Comparison of ENCODE assay signal across 8 cellular contexts in genomic region chr11:1882265-1883238, GRCh38. TPM values are rescaled to one million over a fixed set of nuclear protein-coding genes. Genes with fewer than 3 reads are reported as not detected.
DNase-seq lines count a peak whose midpoint lies in the region; ATAC-seq, FAIRE-seq and TF ChIP-seq lines count a peak whose summit lies in the region.

No MANE protein-coding gene starts in this region.

- no peaks in the 10 kb centered on the region for H3K79me2 ChIP-seq in H1 (ENCODE audit: control insufficient read depth in 1 of 2, insufficient read depth in 2 of 2, low read length in 2 of 2)

- no peak for TF ChIP-seq POLR2A in H1 (IDR thresholded peaks at IDR 0.05; ENCODE audit: control extremely low read depth in 1 of 2, low read depth in 2 of 2, low read length in 2 of 2)

- WGBS in H1 (ENCODE audit: extremely low coverage in 1 of 2, insufficient coverage in 1 of 2, insufficient read length in 1 of 2, insufficient replicate concordance in 2 of 2, low coverage in 1 of 2, low lambda C conversion rate in 2 of 2, missing lambda C conversion rate in 1 of 2), 2 experiments, result 30% methylated on average over 11 of the region's 23 CpGs; no CpG with 5 or more reads in 1 of the 2 experiments

- H3K4me1 ChIP-seq in H1 (replicated peaks in 1 of 4; ENCODE audit: control insufficient read depth in 3 of 4, insufficient read depth in 4 of 4, low read length in 3 of 4) (peaks cover 0 to 5% (median 2%) of the 10 kb centered on the region in 4 experiments; a peak in 3 of 7 replicates), mucosa of descending colon (ENCODE audit: low read depth) (peaks cover 5% of the 10 kb centered on the region)

- H3K14ac ChIP-seq in H1 (ENCODE audit: insufficient read length), result no peak overlapping the region

- H2AFZ ChIP-seq in H1 (ENCODE audit: low read length), result no peak overlapping the region

- peak overlapping the region; percentile 72; the same call in 1 of the 2 replicates for H2BK15ac ChIP-seq in H1 (ENCODE audit: low read length)

- POLR2A ChIA-PET in H1 (lab: Charles Lee; ENCODE audit: partially characterized antibody), result no interaction called here

- CTCF ChIA-PET in H1 (lab: Charles Lee; ENCODE audit: partially characterized antibody), result interaction anchor here (0.6 to 4.8 kb wide), 57 partner anchors 9 to 888 kb away, joined by 3 to 170 read pairs (median 5); partner anchors contain the start of genes H19, LSP1, PRR33 and SYT8

- DNase-seq in DMS53 (lab: John Stamatoyannopoulos, UW) (peak; percentile 88), NCI-H82 treated with DMSO at 0.1 percent for 48 hours (lab: John Stamatoyannopoulos, UW; ENCODE audit: unreplicated experiment) (peak; percentile 7), H1 (ENCODE audit: low read depth in 1 of 2, low spot score in 2 of 2) (peak; percentile 54 to 94), mucosa of descending colon (peak; percentile 85 to 89 (median 88))
- peak; percentile 48 to 57 for DNase-seq in activated CD8-positive, alpha-beta memory T cell treated with anti-CD3 and anti-CD28 coated beads for 4 hours (ENCODE audit: low read depth in 2 of 2)
- DNase-seq in stimulated activated CD8-positive, alpha-beta memory T cell treated with anti-CD3 and anti-CD28 coated beads, Interleukin-4, amount 100 ng/mL, for 1 hour (ENCODE audit: low read depth in 2 of 2, low spot score in 1 of 2), result peak; percentile 60 to 64

- no peak for FAIRE-seq in H1 (lab: Jason Lieb, UNC)

- H2BK120ac ChIP-seq in H1 (replicated peaks; ENCODE audit: low read depth, low read length), result no peak overlapping the region

- H3K9me3 ChIP-seq in H1 (ENCODE audit: insufficient read depth in 2 of 2, low read depth in 1 of 2, low read length in 1 of 2) (no peaks in the 10 kb centered on the region), mucosa of descending colon (no peaks in the 10 kb centered on the region)

- H3K36me3 ChIP-seq in H1 (ENCODE audit: control insufficient read depth in 2 of 4, insufficient read depth in 4 of 4, low read length in 3 of 4), result no peaks in the 10 kb centered on the region
- no peaks in the 10 kb centered on the region for H3K36me3 ChIP-seq in mucosa of descending colon (ENCODE audit: low read depth)

- H2AK5ac ChIP-seq in H1 (ENCODE audit: low read depth, low read length), result no peak overlapping the region

- TF ChIP-seq EP300 in H1 (IDR thresholded peaks at IDR 0.05; ENCODE audit: borderline replicate concordance in 1 of 2, low read depth in 2 of 2, low read length in 2 of 2), result no peak

- H3K4me3 ChIP-seq in H1 (ENCODE audit: extremely low read depth in 1 of 4, insufficient read depth in 2 of 4, low read depth in 3 of 4, low read length in 4 of 4) (no peak overlapping the region), mucosa of descending colon (no peak overlapping the region)

- no peak overlapping the region for H3K18ac ChIP-seq in H1 (ENCODE audit: extremely low read depth, low read length)

- H3K9ac ChIP-seq in H1 (replicated peaks in 1 of 4; ENCODE audit: extremely low read depth in 1 of 4, low read depth in 3 of 4, low read length in 3 of 4), result no peak overlapping the region

- H4K8ac ChIP-seq in H1 (ENCODE audit: extremely low read depth, insufficient read depth, low read length), result no peak overlapping the region; the same call in 1 of the 2 replicates

- H3K4ac ChIP-seq in H1 (replicated peaks; ENCODE audit: insufficient read length, low read depth, low read length), result no peak overlapping the region

- no peak overlapping the region for H4K91ac ChIP-seq in H1 (replicated peaks; ENCODE audit: insufficient read length, low read length)

- H3K27me3 ChIP-seq in H1 (replicated peaks in 1 of 4; ENCODE audit: control insufficient read depth in 3 of 4, extremely low read depth in 1 of 4, insufficient read depth in 3 of 4, low read length in 3 of 4), result no peaks in the 10 kb centered on the region; a peak in 1 of 7 replicates

- no peak overlapping the region for H3K23ac ChIP-seq in H1 (ENCODE audit: insufficient read length)

- no peak overlapping the region for H2BK20ac ChIP-seq in H1 (ENCODE audit: low read length)

- peak; percentile 66 for ATAC-seq in HG02885 (IDR thresholded peaks at IDR 0.05; ENCODE audit: poor library complexity, unreplicated experiment)
- peak; percentile 88 for ATAC-seq in mucosa of descending colon
- no peak for ATAC-seq in HG03460 (IDR thresholded peaks at IDR 0.05; ENCODE audit: unreplicated experiment)

- H3K4me2 ChIP-seq in H1 (ENCODE audit: insufficient read depth in 1 of 2, low read depth in 2 of 2, low read length in 2 of 2), result 0 out of 4 replicates have a peak overlapping the region, but pooled peaks of 1 of the 2 experiments have one; percentile 33

- H2BK5ac ChIP-seq in H1 (ENCODE audit: low read depth, low read length), result no peak overlapping the region

- no peak overlapping the region for H3K56ac ChIP-seq in H1 (replicated peaks; ENCODE audit: insufficient read length, low read depth, low read length)

- intact Hi-C loops in mucosa of descending colon (cut with DNase I, micrococcal nuclease), result no loop called here

- peaks cover 16% of the 10 kb centered on the region; the same call in 1 of the 2 replicates for H3K23me2 ChIP-seq in H1 (ENCODE audit: low read depth, low read length)

- TF ChIP-seq RAD21 in H1 (IDR thresholded peaks at IDR 0.05 in 1 of 2, conservative IDR thresholded peaks at IDR 0.05 in 1 of 2; ENCODE audit: low read depth in 2 of 2, low read length in 2 of 2), result peak; percentile 89 to 94

- H3K27ac ChIP-seq in H1 (ENCODE audit: low read depth, low read length), result no peak overlapping the region

- H2BK12ac ChIP-seq in H1 (ENCODE audit: low read depth, low read length), result peak overlapping the region; percentile 75; the same call in 1 of the 2 replicates

- no peaks in the 10 kb centered on the region for H3K79me1 ChIP-seq in H1 (ENCODE audit: low read depth, low read length)

- no peaks in the 10 kb centered on the region for H4K20me1 ChIP-seq in H1 (replicated peaks in 1 of 2; ENCODE audit: control insufficient read depth in 1 of 2, insufficient read depth in 2 of 2, low read length in 2 of 2)

- no peak overlapping the region for H4K5ac ChIP-seq in H1 (ENCODE audit: insufficient read length, low read depth, low read length)

- peak; percentile 91 to 94 (median 92) for TF ChIP-seq CTCF in H1 (IDR thresholded peaks at IDR 0.05; ENCODE audit: control extremely low read depth in 1 of 3, insufficient read depth in 1 of 3, low read depth in 1 of 3, low read length in 3 of 3)
- TF ChIP-seq CTCF in mucosa of descending colon (IDR thresholded peaks at IDR 0.05), result peak; percentile 78

RNA-seq across cellular contexts. Expression of gene PRR33, which starts 9.1 kb away (rescaled TPM):
- not detected in 2 replicates for total RNA-seq in H1 (2021; fragmentation: NEBNext Ultra II Directional; extraction: Animal tissue kit (Norgen Biotek cat#: 25700))
- 0.02 and 0.08 TPM in 2 replicates for polyA plus RNA-seq in H1 (2011; rRNA removed)
- 0.03 TPM for polyA plus RNA-seq in H1 (2011; cell fraction: cytosol; rRNA removed)
- polyA plus RNA-seq in H1 (2011; cell fraction: nucleus; rRNA removed), result 0.04 TPM
- 0.06 TPM in 1 of 4 replicates, not detected in the others for polyA plus RNA-seq in H1 (2012, experiment 1 of 2)
- not detected for polyA plus RNA-seq in H1 (2012, experiment 2 of 2)
- 0.02 TPM for polyA plus RNA-seq in H1 (2013, experiment 1 of 2)
- polyA plus RNA-seq in H1 (2013, experiment 2 of 2), result 0.02 TPM
- polyA minus RNA-seq in H1 (2011; rRNA and poly(A)+ RNA removed), result not detected in 2 replicates
- not detected for polyA minus RNA-seq in H1 (2011; cell fraction: cytosol; rRNA and poly(A)+ RNA removed)
- not detected for polyA minus RNA-seq in H1 (2011; cell fraction: nucleus; rRNA and poly(A)+ RNA removed)
- not detected for total RNA-seq in mucosa of descending colon

RNA-seq across cellular contexts. Expression of gene LSP1, which starts 29.7 kb away (rescaled TPM):
- total RNA-seq in H1 (2021; fragmentation: NEBNext Ultra II Directional; extraction: Animal tissue kit (Norgen Biotek cat#: 25700)), result not detected in 2 replicates
- 0.03 TPM in 1 of 2 replicates, not detected in the other for polyA plus RNA-seq in H1 (2011; rRNA removed)
- polyA plus RNA-seq in H1 (2011; cell fraction: cytosol; rRNA removed), result not detected
- polyA plus RNA-seq in H1 (2011; cell fraction: nucleus; rRNA removed), result not detected
- 0.11 TPM in 1 of 4 replicates, not detected in the others for polyA plus RNA-seq in H1 (2012, experiment 1 of 2)
- not detected for polyA plus RNA-seq in H1 (2012, experiment 2 of 2)
- polyA plus RNA-seq in H1 (2013, experiment 1 of 2), result 0.16 TPM
- polyA plus RNA-seq in H1 (2013, experiment 2 of 2), result 0.07 TPM
- polyA minus RNA-seq in H1 (2011; rRNA and poly(A)+ RNA removed), result not detected in 2 replicates
- polyA minus RNA-seq in H1 (2011; cell fraction: cytosol; rRNA and poly(A)+ RNA removed), result not detected
- not detected for polyA minus RNA-seq in H1 (2011; cell fraction: nucleus; rRNA and poly(A)+ RNA removed)
- total RNA-seq in mucosa of descending colon, result 10 to 100 TPM; 18.5 to 32.2 (median 23.6) TPM

RNA-seq across cellular contexts. Expression of gene TNNT3, which starts 37.0 kb away (rescaled TPM):
- not detected in 2 replicates for total RNA-seq in H1 (2021; fragmentation: NEBNext Ultra II Directional; extraction: Animal tissue kit (Norgen Biotek cat#: 25700))
- polyA plus RNA-seq in H1 (2011; rRNA removed), result not detected in 2 replicates
- not detected for polyA plus RNA-seq in H1 (2011; cell fraction: cytosol; rRNA removed)
- polyA plus RNA-seq in H1 (2011; cell fraction: nucleus; rRNA removed), result not detected
- polyA plus RNA-seq in H1 (2012, experiment 1 of 2), result not detected in 4 replicates
- polyA plus RNA-seq in H1 (2012, experiment 2 of 2), result not detected
- polyA plus RNA-seq in H1 (2013, experiment 1 of 2), result 0.14 TPM
- not detected for polyA plus RNA-seq in H1 (2013, experiment 2 of 2)
- not detected in 2 replicates for polyA minus RNA-seq in H1 (2011; rRNA and poly(A)+ RNA removed)
- not detected for polyA minus RNA-seq in H1 (2011; cell fraction: cytosol; rRNA and poly(A)+ RNA removed)
- polyA minus RNA-seq in H1 (2011; cell fraction: nucleus; rRNA and poly(A)+ RNA removed), result not detected
- 1 to 10 TPM in 1 of 3 donors, under 1 TPM in 1, not detected in 1; 0.72 to 2.7 TPM for total RNA-seq in mucosa of descending colon

RNA-seq across cellular contexts. Expression of gene TNNI2, which starts 43.8 kb away (rescaled TPM):
- not detected in 2 replicates for total RNA-seq in H1 (2021; fragmentation: NEBNext Ultra II Directional; extraction: Animal tissue kit (Norgen Biotek cat#: 25700))
- 0.39 TPM in 1 of 2 replicates, not detected in the other for polyA plus RNA-seq in H1 (2011; rRNA removed)
- not detected for polyA plus RNA-seq in H1 (2011; cell fraction: cytosol; rRNA removed)
- polyA plus RNA-seq in H1 (2011; cell fraction: nucleus; rRNA removed), result 0.33 TPM
- 0.41 TPM in 1 of 4 replicates, not detected in the others for polyA plus RNA-seq in H1 (2012, experiment 1 of 2)
- not detected for polyA plus RNA-seq in H1 (2012, experiment 2 of 2)
- polyA plus RNA-seq in H1 (2013, experiment 1 of 2), result 0.12 TPM
- not detected for polyA plus RNA-seq in H1 (2013, experiment 2 of 2)
- not detected in 2 replicates for polyA minus RNA-seq in H1 (2011; rRNA and poly(A)+ RNA removed)
- polyA minus RNA-seq in H1 (2011; cell fraction: cytosol; rRNA and poly(A)+ RNA removed), result not detected
- not detected for polyA minus RNA-seq in H1 (2011; cell fraction: nucleus; rRNA and poly(A)+ RNA removed)
- under 1 TPM in 1 of 3 donors, not detected in 2; 0.46 TPM for total RNA-seq in mucosa of descending colon

RNA-seq across cellular contexts. Expression of gene SYT8, which starts 47.8 kb away (rescaled TPM):
- total RNA-seq in H1 (2021; fragmentation: NEBNext Ultra II Directional; extraction: Animal tissue kit (Norgen Biotek cat#: 25700)), result not detected in 2 replicates
- not detected in 2 replicates for polyA plus RNA-seq in H1 (2011; rRNA removed)
- not detected for polyA plus RNA-seq in H1 (2011; cell fraction: cytosol; rRNA removed)
- polyA plus RNA-seq in H1 (2011; cell fraction: nucleus; rRNA removed), result 0.27 TPM
- not detected in 4 replicates for polyA plus RNA-seq in H1 (2012, experiment 1 of 2)
- polyA plus RNA-seq in H1 (2012, experiment 2 of 2), result not detected
- polyA plus RNA-seq in H1 (2013, experiment 1 of 2), result not detected
- polyA plus RNA-seq in H1 (2013, experiment 2 of 2), result 0.04 TPM
- polyA minus RNA-seq in H1 (2011; rRNA and poly(A)+ RNA removed), result not detected in 2 replicates
- polyA minus RNA-seq in H1 (2011; cell fraction: cytosol; rRNA and poly(A)+ RNA removed), result not detected
- not detected for polyA minus RNA-seq in H1 (2011; cell fraction: nucleus; rRNA and poly(A)+ RNA removed)
- total RNA-seq in mucosa of descending colon, result 1 to 10 TPM in 2 of 3 donors, under 1 TPM in 1; 0.98 to 2.4 (median 2.1) TPM

Comparison
In these comparisons a context has a peak if more than half of its experiments do, and no peak if none do; other contexts are left out.
1. DNase-seq: peak in every context shown above with its lines; median percentile 88 in DMS53; 88 in mucosa of descending colon; 74 in H1; 62 in stimulated activated CD8-positive, alpha-beta memory T cell treated with anti-CD3 and anti-CD28 coated beads, Interleukin-4, amount 100 ng/mL, for 1 hour; 52 in activated CD8-positive, alpha-beta memory T cell treated with anti-CD3 and anti-CD28 coated beads for 4 hours; 7 in NCI-H82 treated with DMSO at 0.1 percent for 48 hours.